8 cellular contexts compared by ENCODE assay signal in the genomic region with DNA sequence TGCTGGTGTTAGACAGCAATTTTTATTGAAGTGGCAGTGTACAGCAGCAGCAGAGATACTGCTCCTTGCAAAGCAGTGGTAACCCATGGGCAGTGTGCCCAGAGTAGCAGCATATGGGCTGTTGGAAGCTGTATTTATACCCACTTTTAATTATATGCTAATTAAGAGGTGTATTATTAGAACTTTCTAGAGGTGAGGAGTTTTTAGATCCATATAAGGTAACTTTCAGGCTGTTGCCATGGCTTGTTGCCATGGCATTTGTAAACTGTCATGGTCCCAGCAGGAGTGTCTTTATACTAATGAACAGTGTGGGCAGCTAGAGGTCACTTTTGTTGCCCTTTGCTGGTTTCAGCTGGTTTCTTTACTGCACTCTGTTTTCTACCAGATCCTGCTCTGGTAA. TPM values are rescaled to one million over a fixed set of nuclear protein-coding genes. Genes with fewer than 3 reads are reported as not detected.
DNase-seq lines count a peak whose midpoint lies in the region; ATAC-seq and TF ChIP-seq lines count a peak whose summit lies in the region.

No MANE protein-coding gene starts in this region.

- H3K27me3 Mint-ChIP-seq in mesothelial cell of epicardium (ENCODE audit: low read depth) = no peaks in the 10 kb centered on the region

- H4K20me1 ChIP-seq in BLaER1 = peaks cover 11% of the 10 kb centered on the region

- no peaks in the 10 kb centered on the region for H3K27me3 ChIP-seq in BLaER1
- H3K27me3 ChIP-seq in foreskin keratinocyte = no peaks in the 10 kb centered on the region

- peak overlapping the region; percentile 90 for H3K4me2 ChIP-seq in BLaER1

- peaks cover 22% of the 10 kb centered on the region for H3K9me3 Mint-ChIP-seq in mesothelial cell of epicardium

- H3K4me1 Mint-ChIP-seq in mesothelial cell of epicardium = peaks cover 14% of the 10 kb centered on the region

- H3K4me3 ChIP-seq in BLaER1 = no peak overlapping the region

- no peak overlapping the region for H3K27ac Mint-ChIP-seq in mesothelial cell of epicardium

- H3K4me1 ChIP-seq in BLaER1 (peaks cover 30% of the 10 kb centered on the region), foreskin keratinocyte (peaks cover 10% of the 10 kb centered on the region)

- H3K4me3 Mint-ChIP-seq in mesothelial cell of epicardium = no peak overlapping the region

- no peaks in the 10 kb centered on the region for H3K36me3 ChIP-seq in BLaER1

- H3K27ac ChIP-seq in BLaER1 (no peak overlapping the region), foreskin keratinocyte (no peak overlapping the region)

- H3K9ac ChIP-seq in BLaER1 = no peak overlapping the region

- peaks cover 6% of the 10 kb centered on the region for H3K36me3 Mint-ChIP-seq in mesothelial cell of epicardium

- no peak for TF ChIP-seq CTCF in foreskin keratinocyte (conservative IDR thresholded peaks at IDR 0.05)
- no peak for TF ChIP-seq CTCF in mesothelial cell of epicardium (IDR thresholded peaks at IDR 0.05; ENCODE audit: unreplicated experiment)

- peak; percentile 52 for DNase-seq in NCI-H1092 treated with DMSO at 0.1 percent for 48 hours (lab: John Stamatoyannopoulos, UW)
- DNase-seq in cerebellar cortex (ENCODE audit: low spot score) = peak; percentile 15
- peak; percentile 38 for DNase-seq in medulla oblongata (ENCODE audit: extremely low spot score)
- no peak for DNase-seq in activated CD4-positive, alpha-beta T cell treated with anti-CD3 and anti-CD28 coated beads, Interleukin-2, amount 50 U/mL, for 4 hours
- DNase-seq in NCI-H526 (lab: John Stamatoyannopoulos, UW) = no peak
- DNase-seq in foreskin keratinocyte = no peak
- no peak for DNase-seq in mesothelial cell of epicardium (ENCODE audit: low spot score in 2 of 2, unreplicated experiment in 2 of 2)

- ATAC-seq in foreskin keratinocyte = no peak

- H3K9me3 ChIP-seq in BLaER1 = peaks cover 26% of the 10 kb centered on the region

RNA-seq across cellular contexts. Expression of gene PJA2, which starts 3.7 kb away (rescaled TPM):
- 39.0 and 41.1 TPM in 2 replicates for total RNA-seq in foreskin keratinocyte
- polyA plus RNA-seq in foreskin keratinocyte = 8.8 and 10.2 TPM in 2 replicates
- total RNA-seq in mesothelial cell of epicardium = 69.2 to 70.7 TPM (median 70.5 TPM) in 3 replicates

Comparison
In these comparisons a context has a peak if more than half of its experiments do, and no peak if none do; other contexts are left out.
1. DNase-seq: peak in NCI-H1092 treated with DMSO at 0.1 percent for 48 hours (single experiment), cerebellar cortex (single experiment) and medulla oblongata (single experiment); none in activated CD4-positive, alpha-beta T cell treated with anti-CD3 and anti-CD28 coated beads, Interleukin-2, amount 50 U/mL, for 4 hours (0 of 2), NCI-H526 (0 of 2), foreskin keratinocyte (0 of 2) and mesothelial cell of epicardium (0 of 2).